In the genomic region with DNA sequence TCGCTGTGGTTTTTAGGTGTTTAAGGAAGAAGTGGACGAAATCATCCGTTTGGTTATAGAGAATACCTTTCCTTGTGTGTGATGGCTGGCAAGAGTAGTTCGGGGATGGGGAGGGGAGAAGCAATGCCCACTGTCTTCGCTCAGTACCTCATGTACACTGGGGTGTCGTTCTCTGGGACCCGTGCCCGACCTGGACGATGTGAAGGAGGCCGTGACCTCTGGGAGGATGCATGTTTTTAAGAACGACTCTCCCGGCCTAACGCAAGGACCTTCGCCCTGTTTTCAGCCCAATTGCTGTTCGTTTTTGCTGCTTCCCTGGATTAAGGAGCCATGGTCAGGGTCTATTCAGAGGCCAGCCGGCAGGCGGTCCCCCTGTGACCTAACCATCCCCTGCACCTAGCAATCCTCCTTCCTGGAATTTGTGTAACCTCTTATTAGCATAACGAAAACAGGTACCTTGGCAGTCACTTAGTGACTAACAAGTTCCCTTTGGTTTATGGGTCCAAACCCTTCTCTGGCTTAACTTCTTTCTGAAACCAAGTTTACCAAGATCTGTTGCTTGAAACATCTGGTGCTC, we compare ENCODE assay signal across 8 cellular contexts. TPM values are rescaled to one million over a fixed set of nuclear protein-coding genes. Genes with fewer than 3 reads are reported as not detected.
DNase-seq lines count a peak whose midpoint lies in the region; ATAC-seq and TF ChIP-seq lines count a peak whose summit lies in the region.

No MANE protein-coding gene starts in this region.

- no peak for TF ChIP-seq POLR2A in stomach (IDR thresholded peaks at IDR 0.05)

- TF ChIP-seq EP300 in stomach (IDR thresholded peaks at IDR 0.05), result no peak

- H3K4me3 ChIP-seq in stomach, result peak overlapping the region; percentile 59 to 76 (median 64)

- no peaks in the 10 kb centered on the region for H3K36me3 Mint-ChIP-seq in immature natural killer cell

- peaks cover 42 to 58% of the 10 kb centered on the region in 2 donors for H3K4me1 Mint-ChIP-seq in immature natural killer cell

- DNase-seq in activated CD4-positive, alpha-beta T cell treated with anti-CD3 and anti-CD28 coated beads for 48 hours, result peak; percentile 51
- DNase-seq in activated CD4-positive, alpha-beta T cell treated with anti-CD3 and anti-CD28 coated beads, Interleukin-2, amount 50 U/mL, for 4 hours, result no peak
- DNase-seq in activated T-cell treated with anti-CD3 and anti-CD28 coated beads, Interleukin-2, amount 50 U/mL, for 1 hour, result peak; percentile 37
- no peak for DNase-seq in immature natural killer cell
- no peak for DNase-seq in stomach
- no peak for DNase-seq in NCI-H524 (lab: John Stamatoyannopoulos, UW)
- DNase-seq in cerebellum (ENCODE audit: low spot score), result no peak

- peaks cover 0 to 11% (median 8%) of the 10 kb centered on the region in 3 donors for H3K27me3 Mint-ChIP-seq in immature natural killer cell (ENCODE audit: low read depth in 3 of 3)

- peak overlapping the region; percentile 48 to 80 (median 74) for H3K27ac Mint-ChIP-seq in immature natural killer cell

- H3K9me3 Mint-ChIP-seq in immature natural killer cell, result no peaks in the 10 kb centered on the region

- H3K9me3 ChIP-seq in stomach, result no peaks in the 10 kb centered on the region

- H3K36me3 ChIP-seq in stomach, result no peaks in the 10 kb centered on the region

- intact Hi-C loops in stomach (cut with DNase I; ENCODE audit: low total_unique reads), result no loop called here

- H3K4me3 Mint-ChIP-seq in immature natural killer cell, result peak overlapping the region; percentile 82 to 90 (median 88)

- WGBS in stomach, 5 donors, result 15 to 35% (median 32%) methylated on average over 12 to 18 of the region's 18 CpGs

- no peak for TF ChIP-seq CTCF in stomach (IDR thresholded peaks at IDR 0.05)

- ATAC-seq in HG03439 (IDR thresholded peaks at IDR 0.05; ENCODE audit: unreplicated experiment), result no peak

- peaks cover 22 to 55% (median 42%) of the 10 kb centered on the region in 4 donors for H3K4me1 ChIP-seq in stomach

- peaks cover 0 to 42% (median 6%) of the 10 kb centered on the region in 3 donors for H3K27me3 ChIP-seq in stomach

- peak overlapping the region; percentile 3 to 81 (median 74) for H3K27ac ChIP-seq in stomach

RNA-seq across cellular contexts. Expression of a gene that starts 1.3 kb away (rescaled TPM):
- polyA plus RNA-seq in immature natural killer cell (1 to 10 TPM; 3.5 to 5.5 (median 4.5) TPM), stomach (1 to 10 TPM; 1.4 to 4.4 (median 2.2) TPM)
- total RNA-seq in stomach (1 to 10 TPM in 4 of 5 donors, not detected in 1; 4.9 to 7.7 (median 5.8) TPM), cerebellum (11.7 TPM)

RNA-seq across cellular contexts. Expression of a gene that starts 47.2 kb away (rescaled TPM):
- polyA plus RNA-seq in immature natural killer cell, result 100 to 1,000 TPM; 442 to 823 (median 643) TPM
- 100 to 1,000 TPM; 142 to 316 (median 249) TPM for total RNA-seq in stomach
- polyA plus RNA-seq in stomach, result 100 to 1,000 TPM; 391 to 464 (median 413) TPM
- 193 TPM for total RNA-seq in cerebellum

RNA-seq across cellular contexts. Expression of a gene that starts 48.2 kb away (rescaled TPM):
- polyA plus RNA-seq in immature natural killer cell, result 100 to 1,000 TPM in 2 of 3 donors, 10 to 100 TPM in 1; 86.1 to 121 (median 103) TPM
- total RNA-seq in stomach, result 100 to 1,000 TPM in 2 of 5 donors, 10 to 100 TPM in 3; 21.4 to 156 (median 58.9) TPM
- polyA plus RNA-seq in stomach, result 100 to 1,000 TPM in 1 of 3 donors, 10 to 100 TPM in 2; 73.3 to 115 (median 79.1) TPM
- total RNA-seq in cerebellum, result 122 TPM

Comparison
In these comparisons a context has a peak if more than half of its experiments do, and no peak if none do; other contexts are left out.
1. DNase-seq: peak in activated CD4-positive, alpha-beta T cell treated with anti-CD3 and anti-CD28 coated beads for 48 hours (single experiment) and activated T-cell treated with anti-CD3 and anti-CD28 coated beads, Interleukin-2, amount 50 U/mL, for 1 hour (single experiment); none in activated CD4-positive, alpha-beta T cell treated with anti-CD3 and anti-CD28 coated beads, Interleukin-2, amount 50 U/mL, for 4 hours (0 of 2), immature natural killer cell (0 of 3), stomach (single experiment), NCI-H524 (0 of 2) and cerebellum (single experiment).